1 cellular context compared by ENCODE assay signal in genomic region chr3:98010194-98010882, GRCh38.
TF ChIP-seq lines count a peak whose summit lies in the region.

No MANE protein-coding gene starts in this region.

TF ChIP-seq in WTC11, 78 proteins besides CTCF, POLR2A, EP300 and RAD21 (continued from another document):
- TF ChIP-seq PREB (CRISPR knock-in tag; IDR thresholded peaks at IDR 0.05; ENCODE audit: borderline replicate concordance) (no peak), NFE2L1 (CRISPR knock-in tag; IDR thresholded peaks at IDR 0.05) (no peak), ESRRA (CRISPR knock-in tag; IDR thresholded peaks at IDR 0.05; ENCODE audit: borderline replicate concordance) (no peak)
